Comparison of ENCODE assay signal across 11 cellular contexts in the genomic region with DNA sequence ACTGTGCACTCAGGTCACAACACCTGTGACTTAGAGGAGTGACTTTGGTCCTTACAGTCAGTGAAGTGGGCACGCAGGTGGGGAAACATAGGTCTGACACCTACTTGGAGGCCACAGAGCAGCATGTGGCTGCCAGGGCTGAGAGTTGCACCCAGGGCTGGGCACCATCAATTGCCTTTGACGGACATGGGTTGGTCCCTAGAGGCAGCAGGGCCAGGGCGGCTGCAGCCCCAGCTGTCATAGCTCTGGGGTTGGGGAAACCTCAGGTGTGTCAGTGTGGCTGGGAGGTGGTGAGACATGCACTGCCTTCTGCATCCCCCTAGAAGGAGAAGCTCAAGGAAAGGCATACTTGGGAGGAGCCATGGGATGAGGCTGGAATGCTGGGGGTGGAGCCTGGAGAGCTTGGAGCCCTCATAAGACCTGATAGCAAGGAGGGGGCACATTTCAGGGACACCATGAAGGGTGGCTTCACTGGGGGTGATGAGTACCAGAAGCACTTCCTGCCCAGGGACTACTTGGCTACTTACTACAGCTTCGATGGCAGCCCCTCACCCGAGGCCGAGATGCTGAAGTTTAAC. TPM values are rescaled to one million over a fixed set of nuclear protein-coding genes. Genes with fewer than 3 reads are reported as not detected.
DNase-seq lines count a peak whose midpoint lies in the region; ATAC-seq and TF ChIP-seq lines count a peak whose summit lies in the region.
"Had no signal": no experiment of that assay in that cellular context is flagged by ENCODE, and none has a peak within 500 bp of the region (broad histone marks: within the 10 kb centered on the region; RNA-seq: fewer than 3 reads in every experiment).

INMT (plus strand) TSS at position 440 of the 578 bp plus-strand sequence; CDS start at position 456, 16 bp downstream.

- peak; percentile 23 to 39 for TF ChIP-seq POLR2A in gastroesophageal sphincter (IDR thresholded peaks at IDR 0.05)

- H3K27ac ChIP-seq in adipose tissue (ENCODE audit: low read depth, low read length) (peak within 1 kb of the TSS; percentile 22), gastroesophageal sphincter (peak within 1 kb of the TSS; percentile 66 to 92 (median 89)), muscle layer of duodenum (ENCODE audit: low read length) (peak within 1 kb of the TSS; percentile 85), thoracic aorta (peak within 1 kb of the TSS; percentile 83 to 96)

- H3K4me3 ChIP-seq in gastroesophageal sphincter (peak within 1 kb of the TSS; percentile 34 to 55), muscle layer of duodenum (ENCODE audit: low read depth in 1 of 2, low read length in 2 of 2) (peak within 1 kb of the TSS; percentile 62 to 77), thoracic aorta (peak within 1 kb of the TSS; percentile 67)
- H3K4me3 ChIP-seq: mucosa of descending colon had no signal

- no peak for TF ChIP-seq CTCF in gastroesophageal sphincter (IDR thresholded peaks at IDR 0.05)
- no peak for TF ChIP-seq CTCF in thoracic aorta (IDR thresholded peaks at IDR 0.05)
- no peak for TF ChIP-seq CTCF in GM10266 (IDR thresholded peaks at IDR 0.05; ENCODE audit: control insufficient read depth, insufficient read depth, low read depth, missing control alignments)

- DNase-seq in thoracic aorta (ENCODE audit: low spot score) (no peak), GM10266 (ENCODE audit: extremely low spot score) (no peak)
- no peak for DNase-seq in activated CD8-positive, alpha-beta memory T cell treated with anti-CD3 and anti-CD28 coated beads, Interleukin-2, amount 50 U/mL, for 4 hours
- DNase-seq: activated effector memory CD4-positive, alpha-beta T cell treated with Interleukin-2 at 50 U/mL for 16 hours; CD4-positive, CD25-positive, alpha-beta regulatory T cell had no signal

- H3K36me3 ChIP-seq in gastroesophageal sphincter, result peaks cover 0 to 15% of the 10 kb centered on the region in 2 donors
- H3K36me3 ChIP-seq in muscle layer of duodenum (ENCODE audit: control insufficient read depth in 1 of 2, insufficient read depth in 2 of 2, low read length in 2 of 2), result peaks cover 0 to 4% of the 10 kb centered on the region in 2 donors
- no peaks in the 10 kb centered on the region for H3K36me3 ChIP-seq in thoracic aorta

- 53 to 60% (median 60%) methylated on average over 6 of the region's 6 CpGs for WGBS in adipose tissue, 3 donors
- WGBS in gastroesophageal sphincter (ENCODE audit: low coverage in 1 of 2), 2 donors, result 26 to 100% methylated on average over 2 to 3 of the region's 6 CpGs

- H3K9me3 ChIP-seq in gastroesophageal sphincter, result no peaks in the 10 kb centered on the region
- no peaks in the 10 kb centered on the region for H3K9me3 ChIP-seq in muscle layer of duodenum (ENCODE audit: control insufficient read depth in 1 of 2, low read length in 2 of 2)
- no peaks in the 10 kb centered on the region for H3K9me3 ChIP-seq in thoracic aorta
- H3K9me3 ChIP-seq: mucosa of descending colon had no signal

- ATAC-seq in gastroesophageal sphincter, result peak; percentile 26
- ATAC-seq in thoracic aorta (ENCODE audit: insufficient number of reproducible peaks, low FRiP score, low read depth), result no peak
- no peak for ATAC-seq in HG03025 (IDR thresholded peaks at IDR 0.05; ENCODE audit: low FRiP score, unreplicated experiment)
- no peak for ATAC-seq in GM18498 (IDR thresholded peaks at IDR 0.05; ENCODE audit: unreplicated experiment)

- H3K27me3 ChIP-seq in gastroesophageal sphincter (no peaks in the 10 kb centered on the region), muscle layer of duodenum (ENCODE audit: low read depth, low read length) (no peaks in the 10 kb centered on the region), thoracic aorta (replicated peaks; ENCODE audit: insufficient read depth) (no peaks in the 10 kb centered on the region)

- H3K4me1 ChIP-seq in gastroesophageal sphincter (peaks cover 0 to 67% (median 31%) of the 10 kb centered on the region in 3 donors), muscle layer of duodenum (ENCODE audit: control insufficient read depth in 1 of 2, insufficient read depth in 2 of 2, low read length in 2 of 2) (peaks cover 0 to 53% of the 10 kb centered on the region in 2 donors), thoracic aorta (ENCODE audit: control insufficient read depth in 1 of 2, low read depth in 2 of 2) (peaks cover 28 to 61% of the 10 kb centered on the region in 2 donors)

- TF ChIP-seq EP300 in gastroesophageal sphincter (IDR thresholded peaks at IDR 0.05), result no peak

RNA-seq across cellular contexts. Expression of gene INMT, which starts in this region (rescaled TPM):
- polyA plus RNA-seq in adipose tissue, result 100 to 1,000 TPM in 1 of 3 donors, 1 to 10 TPM in 2; 2.1 to 191 (median 4.8) TPM
- 100 to 1,000 TPM; 115 to 212 (median 131) TPM for total RNA-seq in gastroesophageal sphincter
- 100 to 1,000 TPM; 137 to 243 TPM for total RNA-seq in thoracic aorta
- total RNA-seq: CD4-positive, CD25-positive, alpha-beta regulatory T cell had no signal

Comparison
In these comparisons a context has a peak if more than half of its experiments do, and no peak if none do; other contexts are left out.
1. H3K27ac ChIP-seq: peak in every context shown above with its lines; median percentile 90 in thoracic aorta; 89 in gastroesophageal sphincter; 85 in muscle layer of duodenum; 22 in adipose tissue.